Comparison of ENCODE assay signal across 8 cellular contexts in the genomic region with DNA sequence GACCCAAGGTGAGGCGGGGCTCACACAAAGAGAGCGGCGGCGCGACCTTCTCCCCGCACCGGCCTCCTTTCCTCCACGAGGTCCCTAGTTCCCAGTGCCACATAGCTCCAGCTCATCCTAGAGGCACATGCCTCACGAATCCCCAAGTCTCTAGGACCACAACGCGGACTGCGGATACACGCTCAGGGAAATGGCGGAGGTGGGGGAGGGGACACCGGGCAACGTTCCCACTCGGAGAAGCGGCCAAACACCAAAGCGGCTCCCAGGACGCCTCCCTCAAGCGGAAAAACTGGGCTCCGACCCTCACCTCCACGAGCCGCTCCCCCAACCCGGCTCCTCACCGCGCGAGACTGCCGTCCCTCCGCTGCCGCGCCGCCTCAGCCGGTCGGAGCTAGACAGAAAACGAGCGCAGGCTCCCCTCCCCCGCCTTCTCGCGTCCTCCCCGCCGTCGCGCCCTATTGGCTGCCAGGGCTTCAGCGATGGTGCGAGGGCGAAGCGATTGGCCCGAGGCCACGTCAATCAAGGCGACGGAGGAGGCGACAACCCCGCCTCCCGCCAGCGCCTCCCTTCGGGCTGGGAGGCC. TPM values are rescaled to one million over a fixed set of nuclear protein-coding genes. Genes with fewer than 3 reads are reported as not detected.
DNase-seq lines count a peak whose midpoint lies in the region; ATAC-seq, FAIRE-seq and TF ChIP-seq lines count a peak whose summit lies in the region.

A gene (minus strand): TSS at position 404 of the 583 bp plus-strand sequence. CDS start 1,963 bp downstream, outside the sequence.

- no peaks in the 10 kb centered on the region for H3K27me3 ChIP-seq in MM.1S (replicated peaks; ENCODE audit: insufficient read depth, low read length)
- no peaks in the 10 kb centered on the region for H3K27me3 ChIP-seq in neural cell (ENCODE audit: insufficient read depth, low read depth, low read length)

- peak within 1 kb of the TSS; percentile 96 for H2AFZ ChIP-seq in MM.1S (ENCODE audit: low read length)
- peak within 1 kb of the TSS; percentile 54 for H2AFZ ChIP-seq in neural cell (ENCODE audit: low read depth, low read length)

- H3K79me2 ChIP-seq in MM.1S (ENCODE audit: low read length) (peaks cover 98% of the 10 kb centered on the region), neural cell (replicated peaks; ENCODE audit: insufficient read depth, low read length) (peaks cover 81% of the 10 kb centered on the region)

- H3K9ac ChIP-seq in MM.1S (ENCODE audit: low read length) (peak within 1 kb of the TSS; percentile 100), neural cell (ENCODE audit: low read length) (peak within 1 kb of the TSS; percentile 100)

- H3K9me2 ChIP-seq in MM.1S (replicated peaks; ENCODE audit: insufficient read depth, low read length) (no peaks in the 10 kb centered on the region), neural cell (ENCODE audit: insufficient read depth, low read length) (no peaks in the 10 kb centered on the region)

- H3K4me1 Mint-ChIP-seq in stimulated activated naive CD8-positive, alpha-beta T cell treated with anti-CD3 and anti-CD28 coated beads, Interleukin-15, amount 100 ng/mL, for 72 hours: peaks cover 46% of the 10 kb centered on the region

- peak within 1 kb of the TSS; percentile 97 for H3K27ac ChIP-seq in MM.1S (ENCODE audit: low read length)
- peak within 1 kb of the TSS; percentile 100 for H3K27ac ChIP-seq in neural cell (ENCODE audit: low read length)

- H3K4me2 ChIP-seq in MM.1S (ENCODE audit: low read depth, low read length) (peak within 1 kb of the TSS; percentile 87), neural cell (ENCODE audit: low read length) (peak within 1 kb of the TSS; percentile 79)

- H3K4me3 Mint-ChIP-seq in stimulated activated naive CD8-positive, alpha-beta T cell treated with anti-CD3 and anti-CD28 coated beads, Interleukin-15, amount 100 ng/mL, for 72 hours: peak within 1 kb of the TSS; percentile 84 to 97

- TF ChIP-seq EP300 in neural cell (conservative IDR thresholded peaks at IDR 0.05; ENCODE audit: poor library complexity, severe bottlenecking): no peak

- peak within 1 kb of the TSS; percentile 97 to 100 for H3K27ac Mint-ChIP-seq in stimulated activated naive CD8-positive, alpha-beta T cell treated with anti-CD3 and anti-CD28 coated beads, Interleukin-15, amount 100 ng/mL, for 72 hours

- H3K4me3 ChIP-seq in MM.1S (ENCODE audit: low read length) (peak within 1 kb of the TSS; percentile 100), fibroblast of villous mesenchyme (ENCODE audit: low read depth, low read length) (peak within 1 kb of the TSS; percentile 75), neural cell (ENCODE audit: low read length) (peak within 1 kb of the TSS; percentile 85)

- H3K27me3 Mint-ChIP-seq in stimulated activated naive CD8-positive, alpha-beta T cell treated with anti-CD3 and anti-CD28 coated beads, Interleukin-15, amount 100 ng/mL, for 72 hours: no peaks in the 10 kb centered on the region

- DNase-seq in HCEC 1CT: peak; percentile 95
- DNase-seq in MM.1S: peak; percentile 98
- DNase-seq in SHP77 treated with DMSO at 0.1 percent for 48 hours (lab: John Stamatoyannopoulos, UW): peak; percentile 44
- DNase-seq in activated gamma-delta T cell treated with Interleukin-2 at 50 U/mL for 16 hours: peak; percentile 100
- peak; percentile 99 for DNase-seq in fibroblast of villous mesenchyme (ENCODE audit: low read depth)
- peak; percentile 99 for DNase-seq in stimulated activated naive CD8-positive, alpha-beta T cell treated with anti-CD3 and anti-CD28 coated beads, Interleukin-15, amount 100 ng/mL, for 72 hours

- peaks cover 17% of the 10 kb centered on the region; the same call in 1 of the 2 replicates for H3K4me1 ChIP-seq in MM.1S (ENCODE audit: low read length)

- TF ChIP-seq CTCF in MM.1S (IDR thresholded peaks at IDR 0.05; ENCODE audit: low read length): no peak
- no peak for TF ChIP-seq CTCF in fibroblast of villous mesenchyme (IDR thresholded peaks at IDR 0.05; ENCODE audit: insufficient read depth, low read depth, low read length)
- no peak for TF ChIP-seq CTCF in neural cell (IDR thresholded peaks at IDR 0.05; ENCODE audit: poor library complexity, severe bottlenecking)

- peak; percentile 59 for FAIRE-seq in G401.6 (lab: Jason Lieb, UNC)

- ATAC-seq in stimulated activated naive CD8-positive, alpha-beta T cell treated with anti-CD3 and anti-CD28 coated beads, Interleukin-15, amount 100 ng/mL, for 72 hours: peak; percentile 88

- H4K20me1 ChIP-seq in MM.1S (ENCODE audit: insufficient read depth, low read length) (peaks cover 45% of the 10 kb centered on the region), neural cell (ENCODE audit: insufficient read depth) (peaks cover 44% of the 10 kb centered on the region)

- no peak for TF ChIP-seq RAD21 in neural cell (conservative IDR thresholded peaks at IDR 0.05)

- H3F3A ChIP-seq in MM.1S (ENCODE audit: insufficient read depth, low read length): peaks cover 33% of the 10 kb centered on the region
- H3F3A ChIP-seq in neural cell (ENCODE audit: insufficient read depth, low read length, poor library complexity, severe bottlenecking): peaks cover 4% of the 10 kb centered on the region

- no peaks in the 10 kb centered on the region for H3K9me3 Mint-ChIP-seq in stimulated activated naive CD8-positive, alpha-beta T cell treated with anti-CD3 and anti-CD28 coated beads, Interleukin-15, amount 100 ng/mL, for 72 hours

- H3K9me3 ChIP-seq in MM.1S (replicated peaks; ENCODE audit: insufficient read depth, low read length) (no peaks in the 10 kb centered on the region), neural cell (ENCODE audit: low read length) (no peaks in the 10 kb centered on the region)

- H3K36me3 ChIP-seq in MM.1S (replicated peaks; ENCODE audit: insufficient read depth, low read length) (peaks cover 30% of the 10 kb centered on the region), neural cell (ENCODE audit: insufficient read depth, low read length) (peaks cover 13% of the 10 kb centered on the region)

TF ChIP-seq in neural cell, 6 proteins besides CTCF, POLR2A, EP300 and RAD21:
- TF ChIP-seq, protein P1, sequence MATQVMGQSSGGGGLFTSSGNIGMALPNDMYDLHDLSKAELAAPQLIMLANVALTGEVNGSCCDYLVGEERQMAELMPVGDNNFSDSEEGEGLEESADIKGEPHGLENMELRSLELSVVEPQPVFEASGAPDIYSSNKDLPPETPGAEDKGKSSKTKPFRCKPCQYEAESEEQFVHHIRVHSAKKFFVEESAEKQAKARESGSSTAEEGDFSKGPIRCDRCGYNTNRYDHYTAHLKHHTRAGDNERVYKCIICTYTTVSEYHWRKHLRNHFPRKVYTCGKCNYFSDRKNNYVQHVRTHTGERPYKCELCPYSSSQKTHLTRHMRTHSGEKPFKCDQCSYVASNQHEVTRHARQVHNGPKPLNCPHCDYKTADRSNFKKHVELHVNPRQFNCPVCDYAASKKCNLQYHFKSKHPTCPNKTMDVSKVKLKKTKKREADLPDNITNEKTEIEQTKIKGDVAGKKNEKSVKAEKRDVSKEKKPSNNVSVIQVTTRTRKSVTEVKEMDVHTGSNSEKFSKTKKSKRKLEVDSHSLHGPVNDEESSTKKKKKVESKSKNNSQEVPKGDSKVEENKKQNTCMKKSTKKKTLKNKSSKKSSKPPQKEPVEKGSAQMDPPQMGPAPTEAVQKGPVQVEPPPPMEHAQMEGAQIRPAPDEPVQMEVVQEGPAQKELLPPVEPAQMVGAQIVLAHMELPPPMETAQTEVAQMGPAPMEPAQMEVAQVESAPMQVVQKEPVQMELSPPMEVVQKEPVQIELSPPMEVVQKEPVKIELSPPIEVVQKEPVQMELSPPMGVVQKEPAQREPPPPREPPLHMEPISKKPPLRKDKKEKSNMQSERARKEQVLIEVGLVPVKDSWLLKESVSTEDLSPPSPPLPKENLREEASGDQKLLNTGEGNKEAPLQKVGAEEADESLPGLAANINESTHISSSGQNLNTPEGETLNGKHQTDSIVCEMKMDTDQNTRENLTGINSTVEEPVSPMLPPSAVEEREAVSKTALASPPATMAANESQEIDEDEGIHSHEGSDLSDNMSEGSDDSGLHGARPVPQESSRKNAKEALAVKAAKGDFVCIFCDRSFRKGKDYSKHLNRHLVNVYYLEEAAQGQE (IDR thresholded peaks at IDR 0.05; ENCODE audit: borderline replicate concordance): peak; percentile 80
- TF ChIP-seq TAF1 (IDR thresholded peaks at IDR 0.05; ENCODE audit: low read depth) (no peak), POLR2AphosphoS5 (IDR thresholded peaks at IDR 0.05) (peak; percentile 86), MXI1 (conservative IDR thresholded peaks at IDR 0.05; ENCODE audit: poor library complexity, severe bottlenecking) (peak; percentile 35), EZH2 (IDR thresholded peaks at IDR 0.05; ENCODE audit: borderline replicate concordance, insufficient read depth, low read length, poor library complexity, severe bottlenecking) (no peak)

RNA-seq across cellular contexts. Expression of the gene that starts here (rescaled TPM):
- total RNA-seq in fibroblast of villous mesenchyme: 465 and 522 TPM in 2 replicates
- polyA plus RNA-seq in neural cell: 1,053 and 1,061 TPM in 2 replicates
- 1,004 and 1,065 TPM in 2 replicates for polyA minus RNA-seq in neural cell

Comparison
In these comparisons a context has a peak if more than half of its experiments do, and no peak if none do; other contexts are left out.
1. Peak in every context shown above with its lines: DNase-seq, ATAC-seq, H3K4me3 ChIP-seq and H3K27ac ChIP-seq.
2. DNase-seq: peak in every context shown above with its lines; median percentile 100 in activated gamma-delta T cell treated with Interleukin-2 at 50 U/mL for 16 hours; 99 in fibroblast of villous mesenchyme; 99 in stimulated activated naive CD8-positive, alpha-beta T cell treated with anti-CD3 and anti-CD28 coated beads, Interleukin-15, amount 100 ng/mL, for 72 hours; 98 in MM.1S; 95 in HCEC 1CT; 44 in SHP77 treated with DMSO at 0.1 percent for 48 hours.